Comparison of ENCODE assay signal across 19 cellular contexts in genomic region chr5:131541766-131542165, GRCh38.
DNase-seq lines count a peak whose midpoint lies in the region; ATAC-seq, FAIRE-seq and TF ChIP-seq lines count a peak whose summit lies in the region.
"Had no signal": no experiment of that assay in that cellular context is flagged by ENCODE, and none has a peak within 500 bp of the region (broad histone marks: within the 10 kb centered on the region; RNA-seq: fewer than 3 reads in every experiment).

No MANE protein-coding gene starts in this region.

- H2AK5ac ChIP-seq in IMR-90 (ENCODE audit: low read depth, low read length): no peak overlapping the region

- TF ChIP-seq POLR2A in IMR-90 (IDR thresholded peaks at IDR 0.05; ENCODE audit: low read depth, low read length): no peak

- peaks cover 40% of the 10 kb centered on the region for H3K36me3 Mint-ChIP-seq in activated T-cell treated with anti-CD3 and anti-CD28 coated beads, Interleukin-2, amount 50 U/mL, for 4 hours (ENCODE audit: insufficient read depth)
- H3K36me3 Mint-ChIP-seq in stimulated activated effector memory CD8-positive, alpha-beta T cell treated with anti-CD3 and anti-CD28 coated beads, Interleukin-12 subunit alpha, Interleukin-12 subunit beta, amount 100 ng/mL, for 72 hours: peaks cover 60% of the 10 kb centered on the region
- peaks cover 6% of the 10 kb centered on the region for H3K36me3 Mint-ChIP-seq in natural killer cell

- peak; percentile 60 to 77 for ATAC-seq in activated T-cell treated with anti-CD3 and anti-CD28 coated beads, Interleukin-2, amount 50 U/mL, for 4 hours
- ATAC-seq in IMR-90 (ENCODE audit: low read depth) (no peak; the same call in 1 of the 2 replicates), natural killer cell (no peak), HG03045 (IDR thresholded peaks at IDR 0.05; ENCODE audit: unreplicated experiment) (no peak)
- ATAC-seq in stimulated activated effector memory CD8-positive, alpha-beta T cell treated with anti-CD3 and anti-CD28 coated beads, Interleukin-12 subunit alpha, Interleukin-12 subunit beta, amount 100 ng/mL, for 72 hours: peak; percentile 78
- ATAC-seq: gastrocnemius medialis; stimulated activated naive B cell treated with anti-CD40 and anti-IgM and Interleukin-4, amounts not matched to agents 10 μg/mL and 1 μg/mL and 100 μg/mL, for 72 hours had no signal

- peaks cover 7 to 17% of the 10 kb centered on the region in 2 experiments for H3K79me1 ChIP-seq in IMR-90 (ENCODE audit: low read depth in 1 of 2, low read length in 2 of 2)

- no peak overlapping the region for H2BK15ac ChIP-seq in IMR-90 (ENCODE audit: low read depth, low read length)

- H3K56ac ChIP-seq in IMR-90 (ENCODE audit: extremely low read depth, insufficient read depth, low read length): no peak overlapping the region

- peak overlapping the region; percentile 50 for H3K27ac Mint-ChIP-seq in stimulated activated effector memory CD8-positive, alpha-beta T cell treated with anti-CD3 and anti-CD28 coated beads, Interleukin-12 subunit alpha, Interleukin-12 subunit beta, amount 100 ng/mL, for 72 hours
- H3K27ac Mint-ChIP-seq in natural killer cell: no peak overlapping the region
- H3K27ac Mint-ChIP-seq: brain; stimulated activated naive B cell treated with anti-CD40 and anti-IgM and Interleukin-4, amounts not matched to agents 10 μg/mL and 1 μg/mL and 100 μg/mL, for 72 hours had no signal

- peak overlapping the region; percentile 27 for H2BK5ac ChIP-seq in IMR-90 (ENCODE audit: low read depth, low read length, poor library complexity, severe bottlenecking)

- H4K20me1 ChIP-seq in IMR-90 (ENCODE audit: insufficient read depth, low read length): no peaks in the 10 kb centered on the region

- no peak overlapping the region for H4K5ac ChIP-seq in IMR-90 (ENCODE audit: low read depth, low read length)

- TF ChIP-seq RAD21 in IMR-90 (IDR thresholded peaks at IDR 0.05; ENCODE audit: low read length): no peak

- no peak overlapping the region for H3K18ac ChIP-seq in IMR-90 (ENCODE audit: low read depth, low read length)

- no peak overlapping the region for H2AK9ac ChIP-seq in IMR-90 (replicated peaks; ENCODE audit: low read depth, low read length, poor library complexity)

- H3K4me2 ChIP-seq in IMR-90 (ENCODE audit: low read depth, low read length): no peak overlapping the region

- FAIRE-seq in bronchial epithelial cell (lab: Jason Lieb, UNC): no peak
- FAIRE-seq: urothelium cell line had no signal

- H3K9ac ChIP-seq in IMR-90 (ENCODE audit: low read depth, low read length): no peak overlapping the region

- no peaks in the 10 kb centered on the region for H3K27me3 ChIP-seq in IMR-90 (ENCODE audit: control insufficient read depth, insufficient read depth, low read length)
- no peaks in the 10 kb centered on the region for H3K27me3 ChIP-seq in bronchial epithelial cell (ENCODE audit: control insufficient read depth, insufficient read depth, low read length)
- H3K27me3 ChIP-seq: gastrocnemius medialis, spleen had no signal

- intact Hi-C loops in IMR-90 (cut with micrococcal nuclease) (no loop called here), natural killer cell (cut with micrococcal nuclease) (no loop called here)

- H3K36me3 ChIP-seq in IMR-90 (ENCODE audit: control insufficient read depth, insufficient read depth, low read length) (no peaks in the 10 kb centered on the region), bronchial epithelial cell (ENCODE audit: control insufficient read depth, insufficient read depth, low read length) (no peaks in the 10 kb centered on the region)
- H3K36me3 ChIP-seq: gastrocnemius medialis had no signal

- no peak overlapping the region for H3K14ac ChIP-seq in IMR-90 (replicated peaks; ENCODE audit: low read depth, low read length)

- H3K9me3 Mint-ChIP-seq in activated T-cell treated with anti-CD3 and anti-CD28 coated beads, Interleukin-2, amount 50 U/mL, for 4 hours: no peaks in the 10 kb centered on the region
- H3K9me3 Mint-ChIP-seq in stimulated activated effector memory CD8-positive, alpha-beta T cell treated with anti-CD3 and anti-CD28 coated beads, Interleukin-12 subunit alpha, Interleukin-12 subunit beta, amount 100 ng/mL, for 72 hours: no peaks in the 10 kb centered on the region
- no peaks in the 10 kb centered on the region for H3K9me3 Mint-ChIP-seq in natural killer cell
- H3K9me3 Mint-ChIP-seq: brain; stimulated activated naive B cell treated with anti-CD40 and anti-IgM and Interleukin-4, amounts not matched to agents 10 μg/mL and 1 μg/mL and 100 μg/mL, for 72 hours had no signal

- H3K4me3 ChIP-seq in IMR-90 (ENCODE audit: insufficient read depth, low read depth, low read length) (no peak overlapping the region), bronchial epithelial cell (ENCODE audit: low read depth, low read length) (no peak overlapping the region)
- H3K4me3 ChIP-seq: gastrocnemius medialis, spleen had no signal

- POLR2A ChIA-PET in IMR-90 (lab: Charles Lee; ENCODE audit: unreplicated experiment): no interaction called here

- no peak overlapping the region for H3K23ac ChIP-seq in IMR-90 (ENCODE audit: low read depth, low read length)

- no peak overlapping the region for H2AFZ ChIP-seq in IMR-90 (replicated peaks; ENCODE audit: low read length, poor library complexity)

- H4K8ac ChIP-seq in IMR-90 (ENCODE audit: low read depth in 2 of 2, low read length in 2 of 2): no peak overlapping the region

- DNase-seq in activated T-cell treated with anti-CD3 and anti-CD28 coated beads, Interleukin-2, amount 50 U/mL, for 4 hours: no peak
- DNase-seq in activated T-cell treated with anti-CD3 and anti-CD28 coated beads for 4 hours: no peak
- peak; percentile 73 for DNase-seq in IMR-90
- DNase-seq in bronchial epithelial cell (ENCODE audit: low read depth): peak; percentile 93
- no peak for DNase-seq in stimulated activated effector memory CD8-positive, alpha-beta T cell treated with anti-CD3 and anti-CD28 coated beads, Interleukin-12 subunit alpha, Interleukin-12 subunit beta, amount 100 ng/mL, for 72 hours (ENCODE audit: low spot score in 2 of 2)
- DNase-seq in natural killer cell: no peak
- no peak for DNase-seq in iPS-NIHi11 (ENCODE audit: low spot score)
- DNase-seq: activated CD4-positive, CD25-positive, alpha-beta regulatory T cell treated with anti-CD3 and anti-CD28 coated beads, Interleukin-2, amount 50 U/mL, for 72 hours; effector CD4-positive, alpha-beta T cell; gastrocnemius medialis; KBM-7; NCI-H1105 treated with DMSO at 0.1 percent for 48 hours; NCI-H2171 treated with DMSO at 0.1 percent for 48 hours; Right ventricle myocardium superior; spleen; stimulated activated naive B cell treated with anti-CD40 and anti-IgM and Interleukin-4, amounts not matched to agents 10 μg/mL and 1 μg/mL and 100 μg/mL, for 72 hours had no signal

- no peaks in the 10 kb centered on the region for H3K9me3 ChIP-seq in IMR-90 (ENCODE audit: control insufficient read depth, insufficient read depth, low read length)
- H3K9me3 ChIP-seq: gastrocnemius medialis, spleen had no signal

- H3K9me1 ChIP-seq in IMR-90 (ENCODE audit: insufficient read depth, low read length): no peaks in the 10 kb centered on the region; the same call in 1 of the 2 replicates

- H3K27ac ChIP-seq in IMR-90 (ENCODE audit: insufficient read depth, low read length): no peak overlapping the region
- H3K27ac ChIP-seq: gastrocnemius medialis, spleen had no signal

- no peak overlapping the region for H2BK120ac ChIP-seq in IMR-90 (ENCODE audit: low read depth, low read length)

- H3K4me3 Mint-ChIP-seq in activated T-cell treated with anti-CD3 and anti-CD28 coated beads, Interleukin-2, amount 50 U/mL, for 4 hours: no peak overlapping the region
- no peak overlapping the region for H3K4me3 Mint-ChIP-seq in stimulated activated effector memory CD8-positive, alpha-beta T cell treated with anti-CD3 and anti-CD28 coated beads, Interleukin-12 subunit alpha, Interleukin-12 subunit beta, amount 100 ng/mL, for 72 hours
- H3K4me3 Mint-ChIP-seq in natural killer cell: no peak overlapping the region
- H3K4me3 Mint-ChIP-seq: brain; stimulated activated naive B cell treated with anti-CD40 and anti-IgM and Interleukin-4, amounts not matched to agents 10 μg/mL and 1 μg/mL and 100 μg/mL, for 72 hours had no signal

- in situ Hi-C loops in IMR-90 (cut with MboI; ENCODE audit: low sequenced_read_pairs): no loop called here

- no peak overlapping the region for H2BK20ac ChIP-seq in IMR-90 (ENCODE audit: low read depth, low read length)

- CTCF ChIA-PET in IMR-90 (lab: Yijun Ruan, JAX): interaction anchor here (1.2 kb wide), 1 partner anchor 12 kb away, joined by 3 read pairs; no protein-coding TSS in a partner anchor

- no peaks in the 10 kb centered on the region for H3K27me3 Mint-ChIP-seq in activated T-cell treated with anti-CD3 and anti-CD28 coated beads, Interleukin-2, amount 50 U/mL, for 4 hours (ENCODE audit: low read depth)
- no peaks in the 10 kb centered on the region for H3K27me3 Mint-ChIP-seq in natural killer cell (ENCODE audit: low read depth in 2 of 2)
- H3K27me3 Mint-ChIP-seq: brain; stimulated activated naive B cell treated with anti-CD40 and anti-IgM and Interleukin-4, amounts not matched to agents 10 μg/mL and 1 μg/mL and 100 μg/mL, for 72 hours had no signal

- peaks cover 82% of the 10 kb centered on the region for H3K4me1 Mint-ChIP-seq in activated T-cell treated with anti-CD3 and anti-CD28 coated beads, Interleukin-2, amount 50 U/mL, for 4 hours (ENCODE audit: low read depth)
- H3K4me1 Mint-ChIP-seq in stimulated activated effector memory CD8-positive, alpha-beta T cell treated with anti-CD3 and anti-CD28 coated beads, Interleukin-12 subunit alpha, Interleukin-12 subunit beta, amount 100 ng/mL, for 72 hours: peaks cover 64% of the 10 kb centered on the region
- H3K4me1 Mint-ChIP-seq in natural killer cell: peaks cover 36 to 48% of the 10 kb centered on the region in 2 donors

- H3K4me1 ChIP-seq in IMR-90 (ENCODE audit: control insufficient read depth, insufficient read depth, low read length): peaks cover 7% of the 10 kb centered on the region

- WGBS in IMR-90 (ENCODE audit: extremely low coverage in 2 of 2, insufficient read length in 1 of 2), 2 experiments: no CpG with 5 or more reads among the region's 1 CpG

- no peak for TF ChIP-seq CTCF in IMR-90 (conservative IDR thresholded peaks at IDR 0.05; ENCODE audit: low read depth, low read length)
- no peak for TF ChIP-seq CTCF in bronchial epithelial cell (IDR thresholded peaks at IDR 0.05; ENCODE audit: insufficient read depth, low read length, severe bottlenecking)
- TF ChIP-seq CTCF in natural killer cell (IDR thresholded peaks at IDR 0.05): no peak

- no peak overlapping the region for H4K91ac ChIP-seq in IMR-90 (ENCODE audit: insufficient read depth, low read depth, low read length)

- no peak overlapping the region for H3K4ac ChIP-seq in IMR-90 (ENCODE audit: low read depth, low read length)

- dilution Hi-C loops in IMR-90 (cut with HindIII; ENCODE audit: low sequenced_read_pairs, unreplicated experiment): no loop called here

- BruUV-seq in IMR-90 (replicated peaks; lab: Mats Ljungman, UMichigan): no TSS peak

Comparison
In these comparisons a context has a peak if more than half of its experiments do, and no peak if none do; other contexts are left out.
1. ATAC-seq: peak in activated T-cell treated with anti-CD3 and anti-CD28 coated beads, Interleukin-2, amount 50 U/mL, for 4 hours (2 of 2) and stimulated activated effector memory CD8-positive, alpha-beta T cell treated with anti-CD3 and anti-CD28 coated beads, Interleukin-12 subunit alpha, Interleukin-12 subunit beta, amount 100 ng/mL, for 72 hours (single experiment); none in IMR-90 (single experiment), natural killer cell (0 of 3) and HG03045 (single experiment).
2. DNase-seq: peak in IMR-90 (single experiment) and bronchial epithelial cell (single experiment); none in activated T-cell treated with anti-CD3 and anti-CD28 coated beads, Interleukin-2, amount 50 U/mL, for 4 hours (single experiment), activated T-cell treated with anti-CD3 and anti-CD28 coated beads for 4 hours (single experiment), stimulated activated effector memory CD8-positive, alpha-beta T cell treated with anti-CD3 and anti-CD28 coated beads, Interleukin-12 subunit alpha, Interleukin-12 subunit beta, amount 100 ng/mL, for 72 hours (0 of 2), natural killer cell (single experiment) and iPS-NIHi11 (single experiment).